Comparison of ENCODE assay signal across 9 cellular contexts in the genomic region with DNA sequence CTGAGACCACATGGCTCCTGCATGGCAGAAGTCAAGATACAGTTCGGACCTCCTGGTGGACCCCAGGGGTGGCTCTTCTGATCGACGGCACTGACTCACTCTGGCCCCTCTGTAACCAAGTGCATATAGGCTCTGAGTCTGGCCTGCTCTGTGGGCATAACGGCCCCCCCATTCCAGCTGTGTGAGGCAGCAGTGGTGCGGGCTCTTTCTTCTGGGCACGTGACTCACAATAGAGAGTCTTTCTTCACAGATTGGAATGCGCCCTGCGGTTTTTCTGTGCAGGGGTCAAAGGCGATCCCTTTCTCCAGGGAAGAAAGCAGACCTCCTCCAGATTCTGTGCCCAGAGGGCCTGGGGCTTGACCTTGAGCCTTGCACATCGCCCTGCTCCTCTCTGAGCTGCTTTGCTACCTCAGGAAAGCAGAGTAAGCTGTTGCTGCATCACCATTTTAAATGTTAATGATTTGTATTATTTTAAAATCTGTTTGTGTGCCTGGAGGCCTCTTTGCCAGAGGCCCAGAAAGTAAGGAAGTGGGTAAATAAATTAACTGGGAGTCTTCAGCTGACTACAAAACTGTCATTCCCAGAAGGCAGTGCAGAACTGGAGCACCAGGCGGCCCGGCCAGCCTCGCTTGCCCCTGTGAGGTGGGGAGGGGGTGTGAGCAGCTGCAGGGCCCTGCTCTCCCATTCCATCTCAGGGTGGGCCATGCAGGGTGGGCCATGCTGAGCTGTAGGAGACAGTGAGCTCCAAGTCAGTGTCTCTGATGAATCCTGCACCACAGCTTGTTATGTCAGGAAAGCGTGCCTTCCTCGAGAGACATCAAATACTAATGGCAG.
DNase-seq lines count a peak whose midpoint lies in the region; ATAC-seq and TF ChIP-seq lines count a peak whose summit lies in the region.
"Had no signal": no experiment of that assay in that cellular context is flagged by ENCODE, and none has a peak within 500 bp of the region (broad histone marks: within the 10 kb centered on the region; RNA-seq: fewer than 3 reads in every experiment).

No MANE protein-coding gene starts in this region.

- H3K9me3 ChIP-seq in BE2C: no peaks in the 10 kb centered on the region
- H3K9me3 ChIP-seq: gastrocnemius medialis had no signal

- DNase-seq in HT1080 (ENCODE audit: low read depth): peak; percentile 91
- DNase-seq in dorsolateral prefrontal cortex: peak; percentile 6 to 78 (median 68)
- DNase-seq in mucosa of gallbladder (ENCODE audit: low spot score): peak; percentile 74
- DNase-seq in NCI-H1092 treated with DMSO at 0.1 percent for 48 hours (lab: John Stamatoyannopoulos, UW): no peak
- no peak for DNase-seq in activated CD4-positive, CD25-positive, alpha-beta regulatory T cell treated with anti-CD3 and anti-CD28 coated beads, Interleukin-2, amount 50 U/mL, for 72 hours
- no peak for DNase-seq in BE2C

- H3K27ac ChIP-seq in dorsolateral prefrontal cortex: peak overlapping the region in 49 of 59 donors; percentile 1 to 92 (median 69)
- H3K27ac ChIP-seq: gastrocnemius medialis had no signal

- intact Hi-C loops in dorsolateral prefrontal cortex (cut with DNase I): no loop called here

- no peaks in the 10 kb centered on the region for H3K36me3 ChIP-seq in BE2C
- H3K36me3 ChIP-seq: gastrocnemius medialis had no signal

- TF ChIP-seq CTCF in dorsolateral prefrontal cortex (IDR thresholded peaks at IDR 0.05 in 54 of 56, conservative IDR thresholded peaks at IDR 0.05 in 2 of 56; ENCODE audit: low read depth in 1 of 56, partially characterized antibody in 56 of 56) (peak in 8 of 56 donors; percentile 7 to 34 (median 14)), BE2C (IDR thresholded peaks at IDR 0.05; ENCODE audit: low read depth, low read length) (no peak)

- peak overlapping the region in 8 of 59 donors; percentile 3 to 29 (median 19) for H3K4me3 ChIP-seq in dorsolateral prefrontal cortex
- no peak overlapping the region for H3K4me3 ChIP-seq in BE2C (ENCODE audit: low read depth, low read length)
- H3K4me3 ChIP-seq: gastrocnemius medialis had no signal

- no peaks in the 10 kb centered on the region for H3K4me1 ChIP-seq in BE2C
- H3K4me1 ChIP-seq: gastrocnemius medialis had no signal

- ATAC-seq in GM18498 (IDR thresholded peaks at IDR 0.05; ENCODE audit: unreplicated experiment) (peak; percentile 27), HG02970 (IDR thresholded peaks at IDR 0.05; ENCODE audit: low FRiP score, unreplicated experiment) (no peak)

- no peaks in the 10 kb centered on the region for H3K27me3 ChIP-seq in dorsolateral prefrontal cortex
- H3K27me3 ChIP-seq in BE2C: no peaks in the 10 kb centered on the region

Comparison
In these comparisons a context has a peak if more than half of its experiments do, and no peak if none do; other contexts are left out.
1. DNase-seq: peak in HT1080 (single experiment), dorsolateral prefrontal cortex (10 of 10) and mucosa of gallbladder (single experiment); none in NCI-H1092 treated with DMSO at 0.1 percent for 48 hours (single experiment), activated CD4-positive, CD25-positive, alpha-beta regulatory T cell treated with anti-CD3 and anti-CD28 coated beads, Interleukin-2, amount 50 U/mL, for 72 hours (single experiment) and BE2C (single experiment).